In genomic region chr12:98771811-98772752, GRCh38 we compare ENCODE assay signal across 17 cellular contexts.
"Had no signal": no experiment of that assay in that cellular context is flagged by ENCODE, and none has a peak within 500 bp of the region (broad histone marks: within the 10 kb centered on the region; RNA-seq: fewer than 3 reads in every experiment).

No MANE protein-coding gene starts in this region.

- ATAC-seq: foreskin keratinocyte; lower lobe of right lung; natural killer cell; sciatic nerve; stimulated activated naive B cell treated with anti-CD40 and anti-IgM and Interleukin-4, amounts not matched to agents 10 μg/mL and 1 μg/mL and 100 μg/mL, for 72 hours had no signal

- H3K9me3 Mint-ChIP-seq: dendritic cell treated with granulocyte-macrophage colony-stimulating factor and Interleukin-4, amounts not matched to agents 40 ng/mL and 50 ng/mL, for 4 days; immature natural killer cell; memory B cell; natural killer cell; neural crest cell had no signal

- H3K36me3 Mint-ChIP-seq: immature natural killer cell; memory B cell; mesothelial cell of epicardium; natural killer cell; stimulated activated naive B cell treated with anti-CD40 and anti-IgM and Interleukin-4, amounts not matched to agents 10 μg/mL and 1 μg/mL and 100 μg/mL, for 72 hours had no signal

- DNase-seq: foreskin keratinocyte; immature natural killer cell; left ventricle myocardium inferior; lower lobe of right lung; natural killer cell; posterior cingulate gyrus; spleen; stimulated activated CD4-positive, alpha-beta T cell treated with anti-CD3 and anti-CD28 coated beads, Interleukin-15, amount 100 ng/mL, for 24 hours; stimulated activated CD4-positive, alpha-beta T cell treated with anti-CD3 and anti-CD28 coated beads, Interleukin-1b, Interleukin-23, amount 100 ng/mL, for 48 hours; stimulated activated CD4-positive, alpha-beta T cell treated with anti-CD3 and anti-CD28 coated beads, Interleukin-4, amount 100 ng/mL, for 24 hours; stimulated activated naive B cell treated with anti-CD40 and anti-IgM and Interleukin-4, amounts not matched to agents 10 μg/mL and 1 μg/mL and 100 μg/mL, for 72 hours; trophoblast cell had no signal

- H3K4me1 Mint-ChIP-seq: immature natural killer cell; memory B cell; mesothelial cell of epicardium; natural killer cell; neural crest cell; stimulated activated naive B cell treated with anti-CD40 and anti-IgM and Interleukin-4, amounts not matched to agents 10 μg/mL and 1 μg/mL and 100 μg/mL, for 72 hours had no signal

- H3K27me3 ChIP-seq: foreskin keratinocyte, spleen had no signal

- H3K36me3 ChIP-seq: left ventricle myocardium inferior, lower lobe of right lung, spleen had no signal

- H3K4me3 Mint-ChIP-seq: dendritic cell treated with granulocyte-macrophage colony-stimulating factor and Interleukin-4, amounts not matched to agents 40 ng/mL and 50 ng/mL, for 4 days; immature natural killer cell; memory B cell; mesothelial cell of epicardium; natural killer cell; neural crest cell; stimulated activated naive B cell treated with anti-CD40 and anti-IgM and Interleukin-4, amounts not matched to agents 10 μg/mL and 1 μg/mL and 100 μg/mL, for 72 hours had no signal

- H3K9me3 ChIP-seq: left ventricle myocardium inferior, lower lobe of right lung, spleen had no signal

- H3K4me3 ChIP-seq: left ventricle myocardium inferior, lower lobe of right lung, spleen had no signal

- H3K4me1 ChIP-seq: foreskin keratinocyte, left ventricle myocardium inferior, lower lobe of right lung, spleen had no signal

- H3K27ac Mint-ChIP-seq: dendritic cell treated with granulocyte-macrophage colony-stimulating factor and Interleukin-4, amounts not matched to agents 40 ng/mL and 50 ng/mL, for 4 days; immature natural killer cell; memory B cell; mesothelial cell of epicardium; natural killer cell; stimulated activated naive B cell treated with anti-CD40 and anti-IgM and Interleukin-4, amounts not matched to agents 10 μg/mL and 1 μg/mL and 100 μg/mL, for 72 hours had no signal

- H3K27ac ChIP-seq: foreskin keratinocyte, left ventricle myocardium inferior, lower lobe of right lung, spleen had no signal
